Comparison of ENCODE assay signal across 1 cellular context in the genomic region with DNA sequence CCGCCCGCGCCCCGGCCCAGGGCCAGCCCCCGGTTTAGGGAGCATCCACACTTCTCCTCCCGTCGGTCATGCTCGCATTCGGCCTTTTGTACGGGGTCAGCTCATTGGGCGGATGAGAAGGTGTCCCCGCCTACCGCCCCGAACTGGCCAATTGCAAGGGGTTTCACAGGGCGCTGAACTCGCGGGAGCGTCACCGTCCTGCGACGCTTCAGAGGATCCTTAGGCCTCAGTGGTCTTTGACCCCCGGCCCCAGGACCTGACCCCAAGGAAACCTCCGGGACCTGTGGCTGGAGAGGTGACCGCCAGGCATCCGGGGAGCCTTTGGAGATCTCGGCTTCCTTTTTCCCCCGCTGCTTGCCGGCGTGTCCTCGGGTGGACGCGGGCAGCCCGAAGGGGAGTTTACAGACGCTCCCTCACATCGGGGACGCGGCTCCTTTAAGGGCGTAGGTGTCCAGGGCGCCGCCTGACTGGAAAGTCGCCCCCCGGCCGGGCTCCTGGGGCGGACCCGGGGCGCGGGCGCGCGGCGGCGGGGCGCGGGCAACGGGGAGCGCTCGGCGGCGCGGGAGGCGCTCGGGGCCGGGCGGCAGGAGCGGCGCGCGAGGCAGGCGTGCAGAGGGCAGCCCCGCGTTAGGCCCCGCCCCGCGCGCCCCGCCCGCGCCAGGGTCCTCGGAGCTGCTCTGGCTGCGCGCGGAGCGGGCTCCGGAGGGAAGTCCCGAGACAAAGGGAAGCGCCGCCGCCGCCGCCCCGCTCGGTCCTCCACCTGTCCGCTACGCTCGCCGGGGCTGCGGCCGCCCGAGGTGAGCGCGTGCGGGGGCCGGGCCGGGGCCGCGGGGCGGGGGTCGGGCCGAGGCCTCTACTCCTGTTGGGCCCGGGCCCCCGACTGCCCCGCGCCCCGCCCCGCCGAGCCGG.
TF ChIP-seq lines count a peak whose summit lies in the region.

UBE2I (plus strand) TSS at position 660 of the 909 bp plus-strand sequence. CDS start 4,395 bp downstream, outside the sequence.

TF ChIP-seq in HEK293, 187 proteins besides CTCF, POLR2A, EP300 and RAD21 (continued from another document and continues in another):
- TF ChIP-seq INSM2 (tag by site-specific recombination; IDR thresholded peaks at IDR 0.05) (peak; percentile 92), ZSCAN4 (tag by site-specific recombination; IDR thresholded peaks at IDR 0.05) (peak; percentile 61), ZNF48 (tag by site-specific recombination; IDR thresholded peaks at IDR 0.05) (no peak), ZFHX2 (tag by site-specific recombination; conservative IDR thresholded peaks at IDR 0.05) (peak; percentile 63; the same call in 1 of the 2 replicates), ZNF558 (tag by site-specific recombination; IDR thresholded peaks at IDR 0.05) (no peak), ZNF707 (tag by site-specific recombination; IDR thresholded peaks at IDR 0.05) (no peak), ZNF580 (tag by site-specific recombination; IDR thresholded peaks at IDR 0.05) (peak; percentile 85; the same call in 1 of the 2 replicates), ZNF548 (tag by site-specific recombination; IDR thresholded peaks at IDR 0.05) (no peak), ZNF148 (tag by site-specific recombination; IDR thresholded peaks at IDR 0.05; ENCODE audit: borderline replicate concordance) (peak; percentile 72; the same call in 1 of the 2 replicates), GLI4 (tag by site-specific recombination; IDR thresholded peaks at IDR 0.05) (0 out of 2 replicates have a peak, but pooled peaks have one; percentile 57), KLF10 (tag by site-specific recombination; IDR thresholded peaks at IDR 0.05) (peak; percentile 84; the same call in 1 of the 2 replicates), SCRT1 (tag by site-specific recombination; IDR thresholded peaks at IDR 0.05; ENCODE audit: borderline replicate concordance) (no peak), ZBTB17 (tag by site-specific recombination; IDR thresholded peaks at IDR 0.05) (peak; percentile 86), ZNF510 (tag by site-specific recombination; IDR thresholded peaks at IDR 0.05; ENCODE audit: insufficient replicate concordance) (no peak), ZNF132 (tag by site-specific recombination; IDR thresholded peaks at IDR 0.05; ENCODE audit: borderline replicate concordance) (no peak), ZNF112 (tag by site-specific recombination; IDR thresholded peaks at IDR 0.05) (no peak), SCRT2 (tag by site-specific recombination; IDR thresholded peaks at IDR 0.05) (no peak), ZNF155 (tag by site-specific recombination; IDR thresholded peaks at IDR 0.05) (no peak), WT1 (tag by site-specific recombination; IDR thresholded peaks at IDR 0.05) (peak; percentile 40; the same call in 1 of the 2 replicates), ZSCAN23 (tag by site-specific recombination; IDR thresholded peaks at IDR 0.05) (0 out of 2 replicates have a peak, but pooled peaks have one; percentile 73), ZNF146 (tag by site-specific recombination; IDR thresholded peaks at IDR 0.05) (peak; percentile 76), ZNF138 (tag by site-specific recombination; IDR thresholded peaks at IDR 0.05; ENCODE audit: borderline replicate concordance) (no peak), ZNF292 (tag by site-specific recombination; IDR thresholded peaks at IDR 0.05; ENCODE audit: borderline replicate concordance, low read depth) (no peak), GLIS1 (tag by site-specific recombination; IDR thresholded peaks at IDR 0.05) (no peak; the same call in 1 of the 2 replicates), ZNF223 (tag by site-specific recombination; IDR thresholded peaks at IDR 0.05) (no peak), ZNF202 (tag by site-specific recombination; IDR thresholded peaks at IDR 0.05; ENCODE audit: borderline replicate concordance) (no peak), MZF1 (tag by site-specific recombination; IDR thresholded peaks at IDR 0.05; ENCODE audit: borderline replicate concordance) (no peak), ZNF792 (tag by site-specific recombination; IDR thresholded peaks at IDR 0.05) (no peak), ZNF324 (tag by site-specific recombination; IDR thresholded peaks at IDR 0.05) (peak; percentile 98), RBAK (tag by site-specific recombination; IDR thresholded peaks at IDR 0.05) (no peak), ATF2 (tag by site-specific recombination; IDR thresholded peaks at IDR 0.05; ENCODE audit: low read depth) (peak; percentile 37), ZXDB (tag by site-specific recombination; IDR thresholded peaks at IDR 0.05) (peak; percentile 92), TRIM28 (IDR thresholded peaks at IDR 0.05; ENCODE audit: borderline replicate concordance, low read length) (no peak), ZNF660 (tag by site-specific recombination; IDR thresholded peaks at IDR 0.05) (peak; percentile 9; the same call in 1 of the 2 replicates), ZNF248 (tag by site-specific recombination; IDR thresholded peaks at IDR 0.05) (no peak), SP7 (tag by site-specific recombination; IDR thresholded peaks at IDR 0.05) (peak; percentile 93), GFI1B (tag by site-specific recombination; IDR thresholded peaks at IDR 0.05) (no peak), ZNF416 (tag by site-specific recombination; IDR thresholded peaks at IDR 0.05) (no peak), KLF16 (tag by site-specific recombination; IDR thresholded peaks at IDR 0.05) (peak; percentile 96), ZSCAN16 (tag by site-specific recombination; IDR thresholded peaks at IDR 0.05) (no peak), ZNF10 (tag by site-specific recombination; IDR thresholded peaks at IDR 0.05) (peak; percentile 76; the same call in 1 of the 2 replicates), OVOL3 (tag by site-specific recombination; IDR thresholded peaks at IDR 0.05) (peak; percentile 80), ZNF335 (tag by site-specific recombination; conservative IDR thresholded peaks at IDR 0.05) (peak; percentile 95), ZNF239 (tag by site-specific recombination; IDR thresholded peaks at IDR 0.05) (0 out of 2 replicates have a peak, but pooled peaks have one; percentile 59), AEBP2 (tag by site-specific recombination; IDR thresholded peaks at IDR 0.05; ENCODE audit: borderline replicate concordance) (no peak), ZBTB21 (tag by site-specific recombination; IDR thresholded peaks at IDR 0.05) (0 out of 2 replicates have a peak, but pooled peaks have one; percentile 62), ZNF585B (tag by site-specific recombination; IDR thresholded peaks at IDR 0.05) (no peak), ZNF624 (tag by site-specific recombination; IDR thresholded peaks at IDR 0.05) (no peak), ZNF677 (tag by site-specific recombination; IDR thresholded peaks at IDR 0.05) (no peak)
- TF ChIP-seq, protein P1, sequence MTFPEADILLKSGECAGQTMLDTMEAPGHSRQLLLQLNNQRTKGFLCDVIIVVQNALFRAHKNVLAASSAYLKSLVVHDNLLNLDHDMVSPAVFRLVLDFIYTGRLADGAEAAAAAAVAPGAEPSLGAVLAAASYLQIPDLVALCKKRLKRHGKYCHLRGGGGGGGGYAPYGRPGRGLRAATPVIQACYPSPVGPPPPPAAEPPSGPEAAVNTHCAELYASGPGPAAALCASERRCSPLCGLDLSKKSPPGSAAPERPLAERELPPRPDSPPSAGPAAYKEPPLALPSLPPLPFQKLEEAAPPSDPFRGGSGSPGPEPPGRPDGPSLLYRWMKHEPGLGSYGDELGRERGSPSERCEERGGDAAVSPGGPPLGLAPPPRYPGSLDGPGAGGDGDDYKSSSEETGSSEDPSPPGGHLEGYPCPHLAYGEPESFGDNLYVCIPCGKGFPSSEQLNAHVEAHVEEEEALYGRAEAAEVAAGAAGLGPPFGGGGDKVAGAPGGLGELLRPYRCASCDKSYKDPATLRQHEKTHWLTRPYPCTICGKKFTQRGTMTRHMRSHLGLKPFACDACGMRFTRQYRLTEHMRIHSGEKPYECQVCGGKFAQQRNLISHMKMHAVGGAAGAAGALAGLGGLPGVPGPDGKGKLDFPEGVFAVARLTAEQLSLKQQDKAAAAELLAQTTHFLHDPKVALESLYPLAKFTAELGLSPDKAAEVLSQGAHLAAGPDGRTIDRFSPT (tag by site-specific recombination; IDR thresholded peaks at IDR 0.05) = no peak
- TF ChIP-seq, protein P2, sequence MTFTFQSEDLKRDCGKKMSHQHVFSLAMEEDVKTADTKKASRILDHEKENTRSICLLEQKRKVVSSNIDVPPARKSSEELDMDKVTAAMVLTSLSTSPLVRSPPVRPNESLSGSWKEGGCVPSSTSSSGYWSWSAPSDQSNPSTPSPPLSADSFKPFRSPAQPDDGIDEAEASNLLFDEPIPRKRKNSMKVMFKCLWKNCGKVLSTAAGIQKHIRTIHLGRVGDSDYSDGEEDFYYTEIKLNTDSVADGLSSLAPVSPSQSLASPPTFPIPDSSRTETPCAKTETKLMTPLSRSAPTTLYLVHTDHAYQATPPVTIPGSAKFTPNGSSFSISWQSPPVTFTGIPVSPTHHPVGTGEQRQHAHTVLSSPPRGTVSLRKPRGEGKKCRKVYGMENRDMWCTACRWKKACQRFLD (tag by site-specific recombination; IDR thresholded peaks at IDR 0.05) = no peak
- TF ChIP-seq, protein P3, sequence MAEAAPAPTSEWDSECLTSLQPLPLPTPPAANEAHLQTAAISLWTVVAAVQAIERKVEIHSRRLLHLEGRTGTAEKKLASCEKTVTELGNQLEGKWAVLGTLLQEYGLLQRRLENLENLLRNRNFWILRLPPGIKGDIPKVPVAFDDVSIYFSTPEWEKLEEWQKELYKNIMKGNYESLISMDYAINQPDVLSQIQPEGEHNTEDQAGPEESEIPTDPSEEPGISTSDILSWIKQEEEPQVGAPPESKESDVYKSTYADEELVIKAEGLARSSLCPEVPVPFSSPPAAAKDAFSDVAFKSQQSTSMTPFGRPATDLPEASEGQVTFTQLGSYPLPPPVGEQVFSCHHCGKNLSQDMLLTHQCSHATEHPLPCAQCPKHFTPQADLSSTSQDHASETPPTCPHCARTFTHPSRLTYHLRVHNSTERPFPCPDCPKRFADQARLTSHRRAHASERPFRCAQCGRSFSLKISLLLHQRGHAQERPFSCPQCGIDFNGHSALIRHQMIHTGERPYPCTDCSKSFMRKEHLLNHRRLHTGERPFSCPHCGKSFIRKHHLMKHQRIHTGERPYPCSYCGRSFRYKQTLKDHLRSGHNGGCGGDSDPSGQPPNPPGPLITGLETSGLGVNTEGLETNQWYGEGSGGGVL (tag by site-specific recombination; IDR thresholded peaks at IDR 0.05) = 0 out of 2 replicates have a peak, but pooled peaks have one; percentile 7
